ENCODE assay signal across 1 cellular context in genomic region chr19:15623711-15624318, GRCh38.
TF ChIP-seq lines count a peak whose summit lies in the region.

No MANE protein-coding gene starts in this region.

TF ChIP-seq in HepG2, 621 proteins besides CTCF, POLR2A, EP300 and RAD21 (continued from another document and continues in another):
- 0 out of 2 replicates have a peak, but pooled peaks have one; percentile 38 for TF ChIP-seq ZNF274 (CRISPR knock-in tag; IDR thresholded peaks at IDR 0.05)
- TF ChIP-seq ZBTB26 (CRISPR knock-in tag; IDR thresholded peaks at IDR 0.05; ENCODE audit: borderline replicate concordance): 0 out of 2 replicates have a peak, but pooled peaks have one; percentile 47
- TF ChIP-seq ZFP91 (CRISPR knock-in tag; IDR thresholded peaks at IDR 0.05; ENCODE audit: borderline replicate concordance): no peak
- no peak for TF ChIP-seq ZNF12 (CRISPR knock-in tag; IDR thresholded peaks at IDR 0.05)
- no peak for TF ChIP-seq ZNF841 (CRISPR knock-in tag; IDR thresholded peaks at IDR 0.05; ENCODE audit: borderline replicate concordance)
- peak; percentile 37 for TF ChIP-seq SP2 (CRISPR knock-in tag; IDR thresholded peaks at IDR 0.05)
- no peak for TF ChIP-seq FOXA3 (CRISPR knock-in tag; IDR thresholded peaks at IDR 0.05)
- no peak for TF ChIP-seq ZNF512B (CRISPR knock-in tag; IDR thresholded peaks at IDR 0.05; ENCODE audit: borderline replicate concordance)
- TF ChIP-seq NONO (IDR thresholded peaks at IDR 0.05): no peak
- TF ChIP-seq NONO (CRISPR knock-in tag; conservative IDR thresholded peaks at IDR 0.05): no peak
- TF ChIP-seq ZNF281 (CRISPR knock-in tag; IDR thresholded peaks at IDR 0.05; ENCODE audit: borderline replicate concordance): 0 out of 2 replicates have a peak, but pooled peaks have one; percentile 22
- no peak for TF ChIP-seq ZNF337 (CRISPR knock-in tag; IDR thresholded peaks at IDR 0.05; ENCODE audit: borderline replicate concordance, low read depth)
- TF ChIP-seq ZNF501 (CRISPR knock-in tag; IDR thresholded peaks at IDR 0.05): 0 out of 2 replicates have a peak, but pooled peaks have one; percentile 23
- TF ChIP-seq ZNF660 (CRISPR knock-in tag; IDR thresholded peaks at IDR 0.05; ENCODE audit: borderline replicate concordance, low read depth): no peak
- no peak for TF ChIP-seq BATF2 (CRISPR knock-in tag; IDR thresholded peaks at IDR 0.05)
- peak; percentile 95 to 96 for TF ChIP-seq REST (IDR thresholded peaks at IDR 0.05; ENCODE audit: borderline replicate concordance in 1 of 2, low read depth in 1 of 2, low read length in 2 of 2)
- TF ChIP-seq ZNF33B (CRISPR knock-in tag; IDR thresholded peaks at IDR 0.05): no peak
- TF ChIP-seq RNF219 (CRISPR knock-in tag; IDR thresholded peaks at IDR 0.05): no peak
- TF ChIP-seq ZNF280D (CRISPR knock-in tag; IDR thresholded peaks at IDR 0.05): no peak
- no peak for TF ChIP-seq ZFP37 (CRISPR knock-in tag; IDR thresholded peaks at IDR 0.05; ENCODE audit: borderline replicate concordance)
- peak; percentile 52; the same call in 1 of the 2 replicates for TF ChIP-seq NFAT5 (CRISPR knock-in tag; IDR thresholded peaks at IDR 0.05)
- 0 out of 2 replicates have a peak, but pooled peaks have one; percentile 38 for TF ChIP-seq ARHGAP35 (CRISPR knock-in tag; IDR thresholded peaks at IDR 0.05; ENCODE audit: borderline replicate concordance)
- TF ChIP-seq ZMAT3 (CRISPR knock-in tag; conservative IDR thresholded peaks at IDR 0.05): peak; percentile 49; the same call in 1 of the 2 replicates
- no peak for TF ChIP-seq ZNF263 (CRISPR knock-in tag; IDR thresholded peaks at IDR 0.05)
- no peak for TF ChIP-seq E2F2 (CRISPR knock-in tag; IDR thresholded peaks at IDR 0.05; ENCODE audit: borderline replicate concordance)
